1 cellular context compared by ENCODE assay signal in genomic region chr9:124477211-124478013, GRCh38.
TF ChIP-seq lines count a peak whose summit lies in the region.

No MANE protein-coding gene starts in this region.

TF ChIP-seq in HEK293, 187 proteins besides CTCF, POLR2A, EP300 and RAD21 (continued from another document):
- TF ChIP-seq ZBTB11 (tag by site-specific recombination; conservative IDR thresholded peaks at IDR 0.05; ENCODE audit: low read depth), result no peak
- no peak for TF ChIP-seq ZNF707 (tag by site-specific recombination; IDR thresholded peaks at IDR 0.05)
- TF ChIP-seq ZBTB17 (tag by site-specific recombination; IDR thresholded peaks at IDR 0.05), result no peak
- no peak for TF ChIP-seq ZNF558 (tag by site-specific recombination; IDR thresholded peaks at IDR 0.05)
- TF ChIP-seq PRDM4 (tag by site-specific recombination; IDR thresholded peaks at IDR 0.05), result peak; percentile 27; the same call in 1 of the 2 replicates
- no peak for TF ChIP-seq ZNF324 (tag by site-specific recombination; IDR thresholded peaks at IDR 0.05)
- no peak for TF ChIP-seq ZNF311 (tag by site-specific recombination; IDR thresholded peaks at IDR 0.05; ENCODE audit: borderline replicate concordance)
- TF ChIP-seq HOXC10 (CRISPR knock-in tag; IDR thresholded peaks at IDR 0.05), result no peak
- TF ChIP-seq HIC1 (tag by site-specific recombination; IDR thresholded peaks at IDR 0.05), result 0 out of 2 replicates have a peak, but pooled peaks have one; percentile 8
- 0 out of 2 replicates have a peak, but pooled peaks have one; percentile 55 for TF ChIP-seq KLF16 (tag by site-specific recombination; IDR thresholded peaks at IDR 0.05)
TF ChIP-seq in HEK293: peak in this region for 4.
